In the genomic region with DNA sequence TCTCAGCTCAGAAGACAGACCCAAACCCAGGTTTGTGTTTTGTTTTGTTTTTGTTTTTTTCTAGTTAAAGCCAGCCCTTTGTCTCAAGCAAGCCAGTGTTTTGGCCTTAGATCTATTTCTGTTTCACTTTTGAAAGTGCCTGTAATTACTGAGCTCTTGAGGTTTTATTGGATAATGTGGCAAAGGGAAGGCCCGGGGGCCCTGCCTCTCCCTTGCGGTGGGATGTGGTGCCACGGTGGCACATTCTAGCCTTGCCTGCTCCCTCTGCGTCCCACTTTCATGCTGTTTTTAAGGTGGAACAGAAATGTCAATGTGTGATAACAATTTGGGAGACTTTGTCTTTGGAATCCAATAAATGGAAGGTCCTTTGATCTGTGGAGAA, we compare ENCODE assay signal across 1 cellular context.
TF ChIP-seq lines count a peak whose summit lies in the region.

No MANE protein-coding gene starts in this region.

TF ChIP-seq in GM12878, 131 proteins besides CTCF, POLR2A, EP300 and RAD21 (continued from another document):
- TF ChIP-seq, protein P1, sequence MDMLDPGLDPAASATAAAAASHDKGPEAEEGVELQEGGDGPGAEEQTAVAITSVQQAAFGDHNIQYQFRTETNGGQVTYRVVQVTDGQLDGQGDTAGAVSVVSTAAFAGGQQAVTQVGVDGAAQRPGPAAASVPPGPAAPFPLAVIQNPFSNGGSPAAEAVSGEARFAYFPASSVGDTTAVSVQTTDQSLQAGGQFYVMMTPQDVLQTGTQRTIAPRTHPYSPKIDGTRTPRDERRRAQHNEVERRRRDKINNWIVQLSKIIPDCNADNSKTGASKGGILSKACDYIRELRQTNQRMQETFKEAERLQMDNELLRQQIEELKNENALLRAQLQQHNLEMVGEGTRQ (IDR thresholded peaks at IDR 0.05; ENCODE audit: borderline replicate concordance, low read depth, low read length) = no peak
- TF ChIP-seq ZBED1 (IDR thresholded peaks at IDR 0.05; ENCODE audit: borderline replicate concordance) = no peak
- no peak for TF ChIP-seq CHD4 (IDR thresholded peaks at IDR 0.05)
- TF ChIP-seq ZSCAN29 (IDR thresholded peaks at IDR 0.05) = no peak
- no peak for TF ChIP-seq CBX5 (IDR thresholded peaks at IDR 0.05; ENCODE audit: low read depth)
- no peak for TF ChIP-seq SIN3A (IDR thresholded peaks at IDR 0.05; ENCODE audit: low read depth, low read length)
- TF ChIP-seq, protein P2, sequence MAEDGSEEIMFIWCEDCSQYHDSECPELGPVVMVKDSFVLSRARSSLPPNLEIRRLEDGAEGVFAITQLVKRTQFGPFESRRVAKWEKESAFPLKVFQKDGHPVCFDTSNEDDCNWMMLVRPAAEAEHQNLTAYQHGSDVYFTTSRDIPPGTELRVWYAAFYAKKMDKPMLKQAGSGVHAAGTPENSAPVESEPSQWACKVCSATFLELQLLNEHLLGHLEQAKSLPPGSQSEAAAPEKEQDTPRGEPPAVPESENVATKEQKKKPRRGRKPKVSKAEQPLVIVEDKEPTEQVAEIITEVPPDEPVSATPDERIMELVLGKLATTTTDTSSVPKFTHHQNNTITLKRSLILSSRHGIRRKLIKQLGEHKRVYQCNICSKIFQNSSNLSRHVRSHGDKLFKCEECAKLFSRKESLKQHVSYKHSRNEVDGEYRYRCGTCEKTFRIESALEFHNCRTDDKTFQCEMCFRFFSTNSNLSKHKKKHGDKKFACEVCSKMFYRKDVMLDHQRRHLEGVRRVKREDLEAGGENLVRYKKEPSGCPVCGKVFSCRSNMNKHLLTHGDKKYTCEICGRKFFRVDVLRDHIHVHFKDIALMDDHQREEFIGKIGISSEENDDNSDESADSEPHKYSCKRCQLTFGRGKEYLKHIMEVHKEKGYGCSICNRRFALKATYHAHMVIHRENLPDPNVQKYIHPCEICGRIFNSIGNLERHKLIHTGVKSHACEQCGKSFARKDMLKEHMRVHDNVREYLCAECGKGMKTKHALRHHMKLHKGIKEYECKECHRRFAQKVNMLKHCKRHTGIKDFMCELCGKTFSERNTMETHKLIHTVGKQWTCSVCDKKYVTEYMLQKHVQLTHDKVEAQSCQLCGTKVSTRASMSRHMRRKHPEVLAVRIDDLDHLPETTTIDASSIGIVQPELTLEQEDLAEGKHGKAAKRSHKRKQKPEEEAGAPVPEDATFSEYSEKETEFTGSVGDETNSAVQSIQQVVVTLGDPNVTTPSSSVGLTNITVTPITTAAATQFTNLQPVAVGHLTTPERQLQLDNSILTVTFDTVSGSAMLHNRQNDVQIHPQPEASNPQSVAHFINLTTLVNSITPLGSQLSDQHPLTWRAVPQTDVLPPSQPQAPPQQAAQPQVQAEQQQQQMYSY (CRISPR knock-in tag; IDR thresholded peaks at IDR 0.05) = no peak
- TF ChIP-seq, protein P3, sequence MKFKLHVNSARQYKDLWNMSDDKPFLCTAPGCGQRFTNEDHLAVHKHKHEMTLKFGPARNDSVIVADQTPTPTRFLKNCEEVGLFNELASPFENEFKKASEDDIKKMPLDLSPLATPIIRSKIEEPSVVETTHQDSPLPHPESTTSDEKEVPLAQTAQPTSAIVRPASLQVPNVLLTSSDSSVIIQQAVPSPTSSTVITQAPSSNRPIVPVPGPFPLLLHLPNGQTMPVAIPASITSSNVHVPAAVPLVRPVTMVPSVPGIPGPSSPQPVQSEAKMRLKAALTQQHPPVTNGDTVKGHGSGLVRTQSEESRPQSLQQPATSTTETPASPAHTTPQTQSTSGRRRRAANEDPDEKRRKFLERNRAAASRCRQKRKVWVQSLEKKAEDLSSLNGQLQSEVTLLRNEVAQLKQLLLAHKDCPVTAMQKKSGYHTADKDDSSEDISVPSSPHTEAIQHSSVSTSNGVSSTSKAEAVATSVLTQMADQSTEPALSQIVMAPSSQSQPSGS (IDR thresholded peaks at IDR 0.05; ENCODE audit: low read length) = no peak
TF ChIP-seq in GM12878: peak in this region for 0.
